Comparison of ENCODE assay signal across 9 cellular contexts in genomic region chr1:53639251-53639721, GRCh38.
A peak's percentile ranks its signal among the peaks of the same experiment; 100 is the strongest.
DNase-seq lines count a peak whose midpoint lies in the region; ATAC-seq and TF ChIP-seq lines count a peak whose summit lies in the region.
"Had no signal": no experiment of that assay in that cellular context is flagged by ENCODE, and none has a peak within 500 bp of the region (broad histone marks: within the 10 kb centered on the region; RNA-seq: fewer than 3 reads in every experiment).

No MANE protein-coding gene starts in this region.

- no peaks in the 10 kb centered on the region for H3K36me3 ChIP-seq in PC-9 (ENCODE audit: low read depth)
- H3K36me3 ChIP-seq: uterus had no signal

- no peaks in the 10 kb centered on the region for H3K4me1 ChIP-seq in PC-9 (replicated peaks; ENCODE audit: insufficient read depth)
- H3K4me1 ChIP-seq: uterus had no signal

- H3K27ac Mint-ChIP-seq in stimulated activated naive CD8-positive, alpha-beta T cell treated with anti-CD3 and anti-CD28 coated beads, Interleukin-15, amount 100 ng/mL, for 72 hours, result no peak overlapping the region

- no peak overlapping the region for H3K4me3 ChIP-seq in PC-9
- no peak overlapping the region for H3K4me3 ChIP-seq in fibroblast of mammary gland (ENCODE audit: control insufficient read depth, low read depth, low read length)
- H3K4me3 ChIP-seq: uterus had no signal

- H3K9me3 Mint-ChIP-seq in stimulated activated naive CD8-positive, alpha-beta T cell treated with anti-CD3 and anti-CD28 coated beads, Interleukin-15, amount 100 ng/mL, for 72 hours, result no peaks in the 10 kb centered on the region

- CTCF ChIA-PET in PC-9 (lab: Charles Lee), result no interaction called here

- POLR2A ChIA-PET in PC-9 (lab: Charles Lee; ENCODE audit: unreplicated experiment), result no interaction called here

- no peaks in the 10 kb centered on the region for H3K27me3 Mint-ChIP-seq in stimulated activated naive CD8-positive, alpha-beta T cell treated with anti-CD3 and anti-CD28 coated beads, Interleukin-15, amount 100 ng/mL, for 72 hours

- no peaks in the 10 kb centered on the region for H3K4me1 Mint-ChIP-seq in stimulated activated naive CD8-positive, alpha-beta T cell treated with anti-CD3 and anti-CD28 coated beads, Interleukin-15, amount 100 ng/mL, for 72 hours

- no peak; the same call in 1 of the 2 replicates for TF ChIP-seq CTCF in PC-9 (conservative IDR thresholded peaks at IDR 0.05)
- no peak for TF ChIP-seq CTCF in fibroblast of mammary gland (conservative IDR thresholded peaks at IDR 0.05; ENCODE audit: control insufficient read depth, insufficient read depth, low read depth, low read length)

- intact Hi-C loops in PC-9 (cut with micrococcal nuclease; ENCODE audit: unreplicated experiment), result no loop called here

- no peak overlapping the region for H3K4me3 Mint-ChIP-seq in stimulated activated naive CD8-positive, alpha-beta T cell treated with anti-CD3 and anti-CD28 coated beads, Interleukin-15, amount 100 ng/mL, for 72 hours

- ATAC-seq in stimulated activated naive CD8-positive, alpha-beta T cell treated with anti-CD3 and anti-CD28 coated beads, Interleukin-15, amount 100 ng/mL, for 72 hours, result peak; percentile 26
- no peak for ATAC-seq in GM19463 (IDR thresholded peaks at IDR 0.05; ENCODE audit: unreplicated experiment)

- peak overlapping the region; percentile 35; the same call in 1 of the 2 replicates for H3K4me2 ChIP-seq in PC-9

- H3K79me2 ChIP-seq in PC-9 (ENCODE audit: low read depth), result no peaks in the 10 kb centered on the region

- H4K20me1 ChIP-seq in PC-9 (ENCODE audit: insufficient read depth), result no peaks in the 10 kb centered on the region

- no peak overlapping the region for H2AFZ ChIP-seq in PC-9

- no TSS peak for BruUV-seq in PC-9 (replicated peaks; lab: Mats Ljungman, UMichigan)

- peaks cover 14% of the 10 kb centered on the region; the same call in 1 of the 2 replicates for H3K27me3 ChIP-seq in PC-9 (ENCODE audit: insufficient read depth, low read depth)
- H3K27me3 ChIP-seq: uterus had no signal

- no peaks in the 10 kb centered on the region for H3F3A ChIP-seq in PC-9 (ENCODE audit: insufficient read depth, low read depth)

- DNase-seq in activated CD4-positive, alpha-beta T cell treated with anti-CD3 and anti-CD28 coated beads for 48 hours, result peak; percentile 13
- no peak for DNase-seq in activated CD4-positive, alpha-beta T cell treated with anti-CD3 and anti-CD28 coated beads for 1 hour
- DNase-seq in PC-9 (peak; percentile 35 to 70), fibroblast of mammary gland (ENCODE audit: low read depth) (peak; percentile 61), NCI-H1105 treated with DMSO at 0.1 percent for 48 hours (lab: John Stamatoyannopoulos, UW) (no peak)
- no peak for DNase-seq in stimulated activated naive CD8-positive, alpha-beta T cell treated with anti-CD3 and anti-CD28 coated beads, Interleukin-15, amount 100 ng/mL, for 72 hours
- no peak for DNase-seq in stimulated activated naive CD4-positive, alpha-beta T cell treated with Interleukin-2 at 50 U/mL for 16 hours (lab: John Stamatoyannopoulos, UW)

- no peaks in the 10 kb centered on the region for H3K9me3 ChIP-seq in PC-9 (ENCODE audit: insufficient read depth, low read depth)
- H3K9me3 ChIP-seq: uterus had no signal

- no peak overlapping the region for H3K27ac ChIP-seq in PC-9
- H3K27ac ChIP-seq: uterus had no signal

- no peaks in the 10 kb centered on the region for H3K9me2 ChIP-seq in PC-9 (ENCODE audit: insufficient read depth)

Comparison
In these comparisons a context has a peak if more than half of its experiments do, and no peak if none do; other contexts are left out.
1. DNase-seq: peak in activated CD4-positive, alpha-beta T cell treated with anti-CD3 and anti-CD28 coated beads for 48 hours (single experiment), PC-9 (2 of 2) and fibroblast of mammary gland (single experiment); none in activated CD4-positive, alpha-beta T cell treated with anti-CD3 and anti-CD28 coated beads for 1 hour (single experiment), stimulated activated naive CD8-positive, alpha-beta T cell treated with anti-CD3 and anti-CD28 coated beads, Interleukin-15, amount 100 ng/mL, for 72 hours (0 of 2), NCI-H1105 treated with DMSO at 0.1 percent for 48 hours (single experiment) and stimulated activated naive CD4-positive, alpha-beta T cell treated with Interleukin-2 at 50 U/mL for 16 hours (single experiment).